ENCODE assay signal across 31 cellular contexts in genomic region chrX:130247996-130248395, GRCh38.
"Had no signal": no experiment of that assay in that cellular context is flagged by ENCODE, and none has a peak within 500 bp of the region (broad histone marks: within the 10 kb centered on the region; RNA-seq: fewer than 3 reads in every experiment).

No MANE protein-coding gene starts in this region.

- H3K27me3 Mint-ChIP-seq: activated B cell treated with CpG ODN at 0.5 μM for 24 hours; activated CD8-positive, alpha-beta T cell treated with anti-CD3 and anti-CD28 coated beads for 36 hours; activated naive CD4-positive, alpha-beta T cell treated with anti-CD3 and anti-CD28 coated beads, Interleukin-2, amount 50 U/mL, for 24 hours; activated naive CD8-positive, alpha-beta T cell treated with anti-CD3 and anti-CD28 coated beads for 36 hours; activated naive CD8-positive, alpha-beta T cell treated with anti-CD3 and anti-CD28 coated beads, Interleukin-2, amount 50 U/mL, for 24 hours; activated T-helper 17 cell treated with anti-CD3 and anti-CD28 coated beads, Interleukin-2, amount 50 U/mL, for 72 hours; T-helper 17 cell had no signal

- DNase-seq: activated B cell treated with CpG ODN at 0.5 μM for 24 hours; activated CD4-positive, alpha-beta T cell treated with anti-CD3 and anti-CD28 coated beads for 48 hours; activated CD4-positive, alpha-beta T cell treated with anti-CD3 and anti-CD28 coated beads, Interleukin-2, amount 50 U/mL, for 1 hour; activated CD4-positive, alpha-beta T cell treated with anti-CD3 and anti-CD28 coated beads, Interleukin-2, amount 50 U/mL, for 48 hours; activated CD8-positive, alpha-beta memory T cell treated with anti-CD3 and anti-CD28 coated beads for 24 hours; activated CD8-positive, alpha-beta T cell treated with anti-CD3 and anti-CD28 coated beads for 36 hours; activated effector memory CD4-positive, alpha-beta T cell treated with Interleukin-2 at 50 U/mL for 16 hours; activated gamma-delta T cell treated with Interleukin-2 at 50 U/mL for 16 hours; activated naive CD4-positive, alpha-beta T cell treated with Interleukin-2 at 50 U/mL for 16 hours; activated naive CD8-positive, alpha-beta T cell treated with anti-CD3 and anti-CD28 coated beads for 36 hours; activated naive CD8-positive, alpha-beta T cell treated with anti-CD3 and anti-CD28 coated beads, Interleukin-2, amount 50 U/mL, for 24 hours; activated T-cell treated with anti-CD3 and anti-CD28 coated beads, Interleukin-2, amount 50 U/mL, for 4 hours; adrenal gland; amygdala; body of pancreas; caudate nucleus; cerebellar nuclear complex; colonic mucosa; effector CD8-positive, alpha-beta T cell; esophagus squamous epithelium; foreskin melanocyte; T-helper 1 cell; T-helper 17 cell; T1000; WERI-Rb-1 had no signal

- H3K4me1 ChIP-seq: adrenal gland, body of pancreas, colonic mucosa, gastroesophageal sphincter had no signal

- H3K9me3 ChIP-seq: adrenal gland, body of pancreas, colonic mucosa, esophagus squamous epithelium, gastroesophageal sphincter had no signal

- H3K27ac ChIP-seq: adrenal gland, body of pancreas, colonic mucosa, epithelial cell of prostate, esophagus squamous epithelium, gastroesophageal sphincter, WERI-Rb-1 had no signal

- H3K27me3 ChIP-seq: adrenal gland, body of pancreas, colonic mucosa, esophagus squamous epithelium, gastroesophageal sphincter had no signal

- H3K4me1 Mint-ChIP-seq: activated B cell treated with CpG ODN at 0.5 μM for 24 hours had no signal

- H3K27ac Mint-ChIP-seq: activated B cell treated with CpG ODN at 0.5 μM for 24 hours; activated CD8-positive, alpha-beta T cell treated with anti-CD3 and anti-CD28 coated beads for 36 hours; activated naive CD4-positive, alpha-beta T cell treated with anti-CD3 and anti-CD28 coated beads, Interleukin-2, amount 50 U/mL, for 24 hours; activated naive CD8-positive, alpha-beta T cell treated with anti-CD3 and anti-CD28 coated beads for 36 hours; activated naive CD8-positive, alpha-beta T cell treated with anti-CD3 and anti-CD28 coated beads, Interleukin-2, amount 50 U/mL, for 24 hours; activated T-helper 17 cell treated with anti-CD3 and anti-CD28 coated beads, Interleukin-2, amount 50 U/mL, for 72 hours; T-helper 17 cell; T-helper 2 cell treated with Interferon-gamma antibody and Interleukin-4, amounts not matched to agents 5 μg/mL and 100 μg/mL, for 36 hours had no signal

- H3K36me3 ChIP-seq: colonic mucosa had no signal

- ATAC-seq: activated CD4-positive, CD25-positive, alpha-beta regulatory T cell treated with anti-CD3 and anti-CD28 coated beads, Interleukin-2, amount 50 U/mL, for 24 hours; activated CD8-positive, alpha-beta T cell treated with anti-CD3 and anti-CD28 coated beads for 36 hours; activated naive CD8-positive, alpha-beta T cell treated with anti-CD3 and anti-CD28 coated beads, Interleukin-2, amount 50 U/mL, for 24 hours; activated T-cell treated with anti-CD3 and anti-CD28 coated beads, Interleukin-2, amount 50 U/mL, for 4 hours; activated T-helper 17 cell treated with anti-CD3 and anti-CD28 coated beads, Interleukin-2, amount 50 U/mL, for 72 hours; body of pancreas; gastroesophageal sphincter; T-helper 17 cell had no signal

- H3K9me3 Mint-ChIP-seq: activated B cell treated with CpG ODN at 0.5 μM for 24 hours; activated CD8-positive, alpha-beta T cell treated with anti-CD3 and anti-CD28 coated beads for 36 hours; activated naive CD4-positive, alpha-beta T cell treated with anti-CD3 and anti-CD28 coated beads, Interleukin-2, amount 50 U/mL, for 24 hours; activated naive CD8-positive, alpha-beta T cell treated with anti-CD3 and anti-CD28 coated beads for 36 hours; activated naive CD8-positive, alpha-beta T cell treated with anti-CD3 and anti-CD28 coated beads, Interleukin-2, amount 50 U/mL, for 24 hours; activated T-cell treated with anti-CD3 and anti-CD28 coated beads, Interleukin-2, amount 50 U/mL, for 4 hours; activated T-helper 17 cell treated with anti-CD3 and anti-CD28 coated beads, Interleukin-2, amount 50 U/mL, for 72 hours; T-helper 2 cell treated with Interferon-gamma antibody and Interleukin-4, amounts not matched to agents 5 μg/mL and 100 μg/mL, for 36 hours had no signal

- H3K4me3 ChIP-seq: adrenal gland, body of pancreas, colonic mucosa, esophagus squamous epithelium, gastroesophageal sphincter had no signal

- H3K4me3 Mint-ChIP-seq: activated B cell treated with CpG ODN at 0.5 μM for 24 hours; activated CD8-positive, alpha-beta T cell treated with anti-CD3 and anti-CD28 coated beads for 36 hours; activated naive CD4-positive, alpha-beta T cell treated with anti-CD3 and anti-CD28 coated beads, Interleukin-2, amount 50 U/mL, for 24 hours; activated naive CD8-positive, alpha-beta T cell treated with anti-CD3 and anti-CD28 coated beads for 36 hours; activated naive CD8-positive, alpha-beta T cell treated with anti-CD3 and anti-CD28 coated beads, Interleukin-2, amount 50 U/mL, for 24 hours; activated T-cell treated with anti-CD3 and anti-CD28 coated beads, Interleukin-2, amount 50 U/mL, for 4 hours; activated T-helper 17 cell treated with anti-CD3 and anti-CD28 coated beads, Interleukin-2, amount 50 U/mL, for 72 hours; T-helper 17 cell; T-helper 2 cell treated with Interferon-gamma antibody and Interleukin-4, amounts not matched to agents 5 μg/mL and 100 μg/mL, for 36 hours had no signal
